In genomic region chr10:91711885-91712284, GRCh38 we compare ENCODE assay signal across 12 cellular contexts.
DNase-seq lines count a peak whose midpoint lies in the region; ATAC-seq lines count a peak whose summit lies in the region.
"Had no signal": no experiment of that assay in that cellular context is flagged by ENCODE, and none has a peak within 500 bp of the region (broad histone marks: within the 10 kb centered on the region; RNA-seq: fewer than 3 reads in every experiment).

No MANE protein-coding gene starts in this region.

- peak overlapping the region in 1 of 2 donors; percentile 13 for H3K9ac ChIP-seq in stomach smooth muscle (ENCODE audit: low read length in 2 of 2)

- no peaks in the 10 kb centered on the region for H3K9me3 ChIP-seq in stomach smooth muscle (ENCODE audit: control insufficient read depth in 2 of 2, low read length in 2 of 2)

- H3K36me3 ChIP-seq in stomach smooth muscle (ENCODE audit: control insufficient read depth in 2 of 2, insufficient read depth in 2 of 2, low read length in 2 of 2), result no peaks in the 10 kb centered on the region

- ATAC-seq in GM19395 (IDR thresholded peaks at IDR 0.05; ENCODE audit: unreplicated experiment) (peak; percentile 82), HG02798 (IDR thresholded peaks at IDR 0.05; ENCODE audit: poor library complexity, unreplicated experiment) (peak; percentile 51)
- ATAC-seq: K562 had no signal

- peak; percentile 60 for DNase-seq in NCI-H446 treated with DMSO at 0.1 percent for 48 hours (lab: John Stamatoyannopoulos, UW)
- DNase-seq in HCEC 1CT, result no peak
- no peak for DNase-seq in UCSD-AML1 (lab: John Stamatoyannopoulos, UW; ENCODE audit: unreplicated experiment)
- DNase-seq in NCI-H2196 treated with DMSO at 0.1 percent for 48 hours (lab: John Stamatoyannopoulos, UW; ENCODE audit: unreplicated experiment), result no peak
- DNase-seq: DMS79; effector memory CD4-positive, alpha-beta T cell; NCI-H774; T-helper 1 cell had no signal

- peak overlapping the region; percentile 3 for H3K27ac ChIP-seq in stomach smooth muscle (ENCODE audit: low read length)

- peak overlapping the region in 1 of 2 donors; percentile 44 for H3K4me3 ChIP-seq in stomach smooth muscle (ENCODE audit: low read length in 2 of 2)
- H3K4me3 ChIP-seq: K562 had no signal

- H3K27me3 ChIP-seq in stomach smooth muscle (ENCODE audit: control insufficient read depth in 1 of 2, insufficient read depth in 2 of 2, low read length in 2 of 2), result no peaks in the 10 kb centered on the region

- peaks cover 6% of the 10 kb centered on the region for H3K4me1 ChIP-seq in stomach smooth muscle (ENCODE audit: control insufficient read depth, insufficient read depth, low read length)
